In genomic region chr6:31472259-31472658, GRCh38 we compare ENCODE assay signal across 24 cellular contexts. TPM values are rescaled to one million over a fixed set of nuclear protein-coding genes. Genes with fewer than 3 reads are reported as not detected.
"Had no signal": no experiment of that assay in that cellular context is flagged by ENCODE, and none has a peak within 500 bp of the region (broad histone marks: within the 10 kb centered on the region; RNA-seq: fewer than 3 reads in every experiment).

No MANE protein-coding gene starts in this region.

- H3K27ac Mint-ChIP-seq: progenitor cell of endocrine pancreas had no signal

- H3K4me3 ChIP-seq: esophagus squamous epithelium, heart right ventricle, suprapubic skin, transverse colon, vagina had no signal

- ATAC-seq: heart right ventricle, left ventricle myocardium superior had no signal

- H3K4me1 ChIP-seq: transverse colon had no signal

- H3K36me3 ChIP-seq: brain microvascular endothelial cell, esophagus squamous epithelium, suprapubic skin, transverse colon, vagina had no signal

- H3K27me3 ChIP-seq: brain microvascular endothelial cell, esophagus squamous epithelium, heart right ventricle, suprapubic skin, transverse colon, vagina had no signal

- H3K27ac ChIP-seq: brain microvascular endothelial cell, heart right ventricle, suprapubic skin, transverse colon, vagina, VCaP had no signal

- H3K4me3 Mint-ChIP-seq: activated T-helper 1 cell treated with anti-CD3 and anti-CD28 coated beads, Interleukin-12 subunit alpha, Interleukin-12 subunit beta, Interleukin-2, Interleukin-4 antibody, amounts not matched to agents 30 ng/mL and 10 ng/mL and 1 ng/mL, durations not matched to agents 14 hours and 24 hours and 36 hours; neural crest cell had no signal

- DNase-seq: activated CD8-positive, alpha-beta memory T cell treated with anti-CD3 and anti-CD28 coated beads, Interleukin-2, amount 50 U/mL, for 4 hours; aorta; brain microvascular endothelial cell; cortex of kidney; effector CD8-positive, alpha-beta T cell; esophagus squamous epithelium; heart right ventricle; kidney glomerular epithelial cell; left ventricle myocardium superior; stimulated activated CD4-positive, alpha-beta T cell treated with anti-CD3 and anti-CD28 coated beads, Interleukin-12 subunit alpha, Interleukin-12 subunit beta, amount 100 ng/mL, for 4 hours; stimulated activated CD4-positive, alpha-beta T cell treated with anti-CD3 and anti-CD28 coated beads, Interleukin-1b, Interleukin-23, amount 100 ng/mL, for 48 hours; stimulated activated CD8-positive, alpha-beta memory T cell treated with anti-CD3 and anti-CD28 coated beads, Interleukin-4, amount 100 ng/mL, for 48 hours; stimulated activated naive CD4-positive, alpha-beta T cell treated with Interleukin-2 at 50 U/mL for 16 hours; T-helper 2 cell; transverse colon had no signal

- H3K9me3 Mint-ChIP-seq: activated T-helper 1 cell treated with anti-CD3 and anti-CD28 coated beads, Interleukin-12 subunit alpha, Interleukin-12 subunit beta, Interleukin-2, Interleukin-4 antibody, amounts not matched to agents 30 ng/mL and 10 ng/mL and 1 ng/mL, durations not matched to agents 14 hours and 24 hours and 36 hours; neural crest cell had no signal

- H3K9me3 ChIP-seq: esophagus squamous epithelium, heart right ventricle, suprapubic skin, transverse colon, vagina had no signal

RNA-seq across cellular contexts. Expression of gene MCCD1, which starts 56.5 kb away (rescaled TPM):
- total RNA-seq: activated T-helper 1 cell treated with anti-CD3 and anti-CD28 coated beads, Interleukin-12 subunit alpha, Interleukin-12 subunit beta, Interleukin-2, Interleukin-4 antibody, amounts not matched to agents 30 ng/mL and 10 ng/mL and 1 ng/mL, durations not matched to agents 14 hours and 24 hours and 36 hours; aorta; endothelial cell of umbilical vein; esophagus squamous epithelium; heart right ventricle; left ventricle myocardium superior; myocyte; neural crest cell; osteoblast; progenitor cell of endocrine pancreas; suprapubic skin; transverse colon; vagina had no signal
- polyA plus RNA-seq: aorta, endothelial cell of umbilical vein, heart right ventricle had no signal
